9 cellular contexts compared by ENCODE assay signal in the genomic region with DNA sequence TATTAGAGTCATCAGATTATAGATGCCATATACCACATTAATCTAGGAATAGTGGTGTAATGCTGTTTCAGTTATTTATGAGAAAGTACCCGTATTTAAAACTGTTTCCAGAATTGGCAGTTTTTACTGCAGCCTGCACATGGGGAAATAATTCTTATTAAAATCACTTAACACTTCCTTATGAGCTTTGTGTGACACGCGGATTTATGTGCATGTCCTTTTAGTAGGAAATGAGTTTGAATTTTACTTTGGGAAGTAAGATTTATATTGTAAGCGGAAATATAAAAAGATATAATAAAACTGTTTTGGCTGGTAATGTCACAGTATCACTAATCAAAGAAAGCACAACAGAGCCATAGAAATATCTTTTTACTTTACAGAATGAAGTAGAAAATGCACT.
"Had no signal": no experiment of that assay in that cellular context is flagged by ENCODE, and none has a peak within 500 bp of the region (broad histone marks: within the 10 kb centered on the region; RNA-seq: fewer than 3 reads in every experiment).

No MANE protein-coding gene starts in this region.

- ATAC-seq: GM23338, HCT116 had no signal

- H3K4me1 ChIP-seq: HAP-1 had no signal

- DNase-seq: GM23248, GOT3, H7, H9, HCEC 1CT, HFFc6 had no signal

- H3K36me3 ChIP-seq: HAP-1 had no signal

- H3K9ac ChIP-seq: GM23248 had no signal

- H3K27ac ChIP-seq: GM23248 had no signal

- H3K4me3 ChIP-seq: GM23248, GM23338, HAP-1 had no signal

- H3K9me3 ChIP-seq: HAP-1 had no signal
